In the genomic region with DNA sequence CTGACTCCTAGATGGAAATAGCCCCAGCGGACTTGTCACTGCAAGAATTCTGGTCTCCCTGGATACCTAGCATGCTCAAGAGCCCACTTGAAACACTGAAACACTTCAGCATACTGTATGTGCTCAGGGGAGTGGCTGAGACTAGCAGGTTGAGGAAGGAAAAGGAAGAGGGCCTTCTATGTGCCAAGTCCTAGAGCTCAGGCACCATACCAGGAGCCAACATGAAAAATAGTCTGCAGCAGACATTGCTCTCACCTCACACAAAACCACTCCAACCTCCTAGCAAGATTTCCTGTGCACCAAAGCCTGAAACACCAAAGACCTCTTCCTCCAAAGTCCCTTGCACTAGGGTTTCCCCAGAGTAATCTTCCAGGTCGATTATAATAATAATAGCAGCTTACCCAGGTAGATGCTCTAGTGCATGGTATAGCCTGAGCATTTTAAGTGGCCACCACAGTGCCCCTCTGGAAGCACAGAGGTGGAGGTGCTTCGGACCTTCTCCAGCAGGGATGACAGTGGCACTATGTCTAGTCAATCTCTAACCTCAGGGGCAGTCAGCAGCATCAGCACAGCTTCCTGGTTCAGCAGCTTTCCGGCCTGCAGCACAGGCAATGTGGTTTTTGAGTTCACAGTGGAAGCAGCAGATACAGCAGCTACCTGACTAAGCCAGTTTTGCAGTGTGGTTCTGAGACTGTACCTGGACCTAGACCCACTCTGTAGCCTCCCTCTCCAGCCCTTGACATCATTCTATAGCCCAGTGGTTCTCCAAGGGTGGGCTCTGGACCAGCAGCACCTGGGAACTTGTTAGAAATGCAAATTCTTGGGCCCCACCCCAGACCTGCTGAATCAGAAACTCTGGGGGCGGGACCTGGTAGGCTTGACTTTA, we compare ENCODE assay signal across 9 cellular contexts. TPM values are rescaled to one million over a fixed set of nuclear protein-coding genes. Genes with fewer than 3 reads are reported as not detected.
DNase-seq lines count a peak whose midpoint lies in the region; ATAC-seq and TF ChIP-seq lines count a peak whose summit lies in the region.
"Had no signal": no experiment of that assay in that cellular context is flagged by ENCODE, and none has a peak within 500 bp of the region (broad histone marks: within the 10 kb centered on the region; RNA-seq: fewer than 3 reads in every experiment).

No MANE protein-coding gene starts in this region.

- H3K4me3 ChIP-seq in GM12864 (ENCODE audit: low read depth, low read length) = peak overlapping the region; percentile 45
- H3K4me3 ChIP-seq in MM.1S (ENCODE audit: low read length) = peak overlapping the region; percentile 60
- H3K4me3 ChIP-seq in stomach = peak overlapping the region in 2 of 4 donors; percentile 1 to 11
- H3K4me3 ChIP-seq in suprapubic skin = no peak overlapping the region
- no peak overlapping the region for H3K4me3 ChIP-seq in prostate gland

- peak overlapping the region; percentile 62 for H3K9ac ChIP-seq in MM.1S (ENCODE audit: low read length)

- H3K9me3 ChIP-seq in MM.1S (replicated peaks; ENCODE audit: insufficient read depth, low read length) = no peaks in the 10 kb centered on the region
- no peaks in the 10 kb centered on the region for H3K9me3 ChIP-seq in stomach
- no peaks in the 10 kb centered on the region for H3K9me3 ChIP-seq in suprapubic skin
- no peaks in the 10 kb centered on the region for H3K9me3 ChIP-seq in prostate gland

- TF ChIP-seq POLR2A in stomach (IDR thresholded peaks at IDR 0.05) (no peak), suprapubic skin (IDR thresholded peaks at IDR 0.05) (no peak), prostate gland (IDR thresholded peaks at IDR 0.05) (no peak)

- no peaks in the 10 kb centered on the region for H3K36me3 ChIP-seq in MM.1S (replicated peaks; ENCODE audit: insufficient read depth, low read length)
- no peaks in the 10 kb centered on the region for H3K36me3 ChIP-seq in stomach
- no peaks in the 10 kb centered on the region for H3K36me3 ChIP-seq in suprapubic skin
- no peaks in the 10 kb centered on the region for H3K36me3 ChIP-seq in prostate gland

- no peaks in the 10 kb centered on the region for H3K27me3 ChIP-seq in MM.1S (replicated peaks; ENCODE audit: insufficient read depth, low read length)
- no peaks in the 10 kb centered on the region for H3K27me3 ChIP-seq in stomach
- H3K27me3 ChIP-seq in suprapubic skin = no peaks in the 10 kb centered on the region
- no peaks in the 10 kb centered on the region for H3K27me3 ChIP-seq in prostate gland (replicated peaks; ENCODE audit: insufficient read depth)

- H3K27ac ChIP-seq in MM.1S (ENCODE audit: low read length) (peak overlapping the region; percentile 99), stomach (peak overlapping the region in 4 of 5 donors; percentile 4 to 72 (median 26)), suprapubic skin (no peak overlapping the region), prostate gland (no peak overlapping the region)

- intact Hi-C loops in stomach (cut with DNase I; ENCODE audit: low total_unique reads) (no loop called here), prostate gland (cut with DNase I) (no loop called here)

- peak; percentile 69 for ATAC-seq in GM21529 (IDR thresholded peaks at IDR 0.05; ENCODE audit: unreplicated experiment)

- peak overlapping the region; percentile 80 for H3K4me2 ChIP-seq in MM.1S (ENCODE audit: low read depth, low read length)

- peaks cover 47% of the 10 kb centered on the region for H3F3A ChIP-seq in MM.1S (ENCODE audit: insufficient read depth, low read length)

- H2AFZ ChIP-seq in MM.1S (ENCODE audit: low read length) = no peak overlapping the region

- DNase-seq in GM12864 (ENCODE audit: low read depth) (peak; percentile 60), MM.1S (peak; percentile 76), islet precursor cell (peak; percentile 63), stomach (peak; percentile 45), suprapubic skin (ENCODE audit: low spot score in 2 of 2) (no peak), prostate gland (ENCODE audit: low spot score) (no peak)
- peak; percentile 22 to 28 for DNase-seq in activated CD4-positive, alpha-beta T cell treated with anti-CD3 and anti-CD28 coated beads for 24 hours (ENCODE audit: low read depth in 2 of 2)

- 49 to 65% (median 51%) methylated on average over 5 of the region's 5 CpGs for WGBS in stomach, 5 donors
- WGBS in suprapubic skin = 80% methylated on average over 3 of the region's 5 CpGs
- 78% methylated on average over 5 of the region's 5 CpGs for WGBS in prostate gland

- H3K9me2 ChIP-seq in MM.1S (replicated peaks; ENCODE audit: insufficient read depth, low read length) = no peaks in the 10 kb centered on the region

- peaks cover 12% of the 10 kb centered on the region; the same call in 1 of the 2 replicates for H3K79me2 ChIP-seq in MM.1S (ENCODE audit: low read length)

- H3K4me1 ChIP-seq in MM.1S (ENCODE audit: low read length) (peaks cover 25% of the 10 kb centered on the region), stomach (peaks cover 6 to 30% (median 9%) of the 10 kb centered on the region in 4 donors), suprapubic skin (peaks cover 14% of the 10 kb centered on the region), prostate gland (replicated peaks) (no peaks in the 10 kb centered on the region)

- TF ChIP-seq CTCF in GM12864 (IDR thresholded peaks at IDR 0.05; ENCODE audit: low read depth, low read length, missing control alignments) (no peak), MM.1S (IDR thresholded peaks at IDR 0.05; ENCODE audit: low read length) (no peak), stomach (IDR thresholded peaks at IDR 0.05) (no peak), suprapubic skin (IDR thresholded peaks at IDR 0.05) (no peak), prostate gland (IDR thresholded peaks at IDR 0.05) (no peak)

- no peaks in the 10 kb centered on the region for H4K20me1 ChIP-seq in MM.1S (ENCODE audit: insufficient read depth, low read length)

- no peak for TF ChIP-seq EP300 in stomach (IDR thresholded peaks at IDR 0.05)
- no peak for TF ChIP-seq EP300 in suprapubic skin (IDR thresholded peaks at IDR 0.05)

RNA-seq across cellular contexts. Expression of gene UBE2L5, which starts 45.6 kb away (rescaled TPM):
- total RNA-seq in stomach (not detected), suprapubic skin (under 1 TPM in 2 of 4 donors, not detected in 2; 0.34 to 0.80 TPM), prostate gland (1 to 10 TPM in 1 of 2 donors, under 1 TPM in 1; 0.18 to 5.2 TPM)
- polyA plus RNA-seq in stomach = not detected
- total RNA-seq: fibroblast of villous mesenchyme had no signal

Comparison
In these comparisons a context has a peak if more than half of its experiments do, and no peak if none do; other contexts are left out.
1. DNase-seq: peak in GM12864 (single experiment), MM.1S (single experiment), activated CD4-positive, alpha-beta T cell treated with anti-CD3 and anti-CD28 coated beads for 24 hours (2 of 2), islet precursor cell (single experiment) and stomach (single experiment); none in suprapubic skin (0 of 2) and prostate gland (single experiment).
2. H3K4me3 ChIP-seq: peak in GM12864 (single experiment) and MM.1S (single experiment); none in suprapubic skin (single experiment) and prostate gland (0 of 2).
3. H3K27ac ChIP-seq: peak in MM.1S (single experiment) and stomach (4 of 5); none in suprapubic skin (single experiment) and prostate gland (0 of 2).